In genomic region chr11:67482275-67482735, GRCh38 we compare ENCODE assay signal across 8 cellular contexts. TPM values are rescaled to one million over a fixed set of nuclear protein-coding genes. Genes with fewer than 3 reads are reported as not detected.
DNase-seq lines count a peak whose midpoint lies in the region; ATAC-seq and TF ChIP-seq lines count a peak whose summit lies in the region.

No MANE protein-coding gene starts in this region.

- peak overlapping the region; percentile 72 to 95 (median 89) for H3K27ac ChIP-seq in BLaER1 treated with 17β-estradiol and CSF1 and Interleukin-3, amounts not matched to agents 10 nM and 100 nM
- H3K27ac ChIP-seq in mucosa of rectum (ENCODE audit: low read depth in 2 of 2, low read length in 2 of 2) = peak overlapping the region; percentile 86 to 90

- H3K9ac ChIP-seq in BLaER1 treated with 17β-estradiol and CSF1 and Interleukin-3, amounts not matched to agents 10 nM and 100 nM = peak overlapping the region; percentile 79 to 93 (median 84)
- peak overlapping the region; percentile 81 to 85 for H3K9ac ChIP-seq in mucosa of rectum (ENCODE audit: low read depth in 1 of 2, low read length in 2 of 2)

- peaks cover 17 to 36% (median 23%) of the 10 kb centered on the region in 11 experiments; a peak in 19 of 22 replicates for H4K20me1 ChIP-seq in BLaER1 treated with 17β-estradiol and CSF1 and Interleukin-3, amounts not matched to agents 10 nM and 100 nM

- DNase-seq in Jurkat, Clone E6-1 (ENCODE audit: low read depth, low spot score) = no peak
- DNase-seq in astrocyte of the spinal cord (ENCODE audit: low read depth, low spot score) = no peak
- DNase-seq in 8988T = no peak
- DNase-seq in stimulated activated naive CD4-positive, alpha-beta T cell treated with Interleukin-2 at 50 U/mL for 16 hours (lab: John Stamatoyannopoulos, UW) = no peak
- no peak for DNase-seq in activated CD4-positive, alpha-beta T cell treated with anti-CD3 and anti-CD28 coated beads for 1 hour

- peaks cover 8 to 15% (median 11%) of the 10 kb centered on the region in 11 experiments for H3K36me3 ChIP-seq in BLaER1 treated with 17β-estradiol and CSF1 and Interleukin-3, amounts not matched to agents 10 nM and 100 nM
- peaks cover 2 to 8% of the 10 kb centered on the region in 2 donors for H3K36me3 ChIP-seq in mucosa of rectum (ENCODE audit: control insufficient read depth in 2 of 2, insufficient read depth in 2 of 2, low read length in 2 of 2)

- H3K4me3 ChIP-seq in BLaER1 treated with 17β-estradiol and CSF1 and Interleukin-3, amounts not matched to agents 10 nM and 100 nM = peak overlapping the region; percentile 60 to 78 (median 67)
- peak overlapping the region; percentile 84 for H3K4me3 ChIP-seq in Jurkat, Clone E6-1 (ENCODE audit: low read length)
- H3K4me3 ChIP-seq in astrocyte of the spinal cord (ENCODE audit: low read depth, low read length) = peak overlapping the region; percentile 45
- peak overlapping the region; percentile 91 to 96 for H3K4me3 ChIP-seq in mucosa of rectum (ENCODE audit: low read length in 2 of 2)

- in situ Hi-C loops in astrocyte of the spinal cord (cut with HindIII; ENCODE audit: low sequenced_read_pairs) = no loop called here

- no peak for ATAC-seq in GM19351 (IDR thresholded peaks at IDR 0.05; ENCODE audit: unreplicated experiment)

- H3K4me1 ChIP-seq in BLaER1 treated with 17β-estradiol and CSF1 and Interleukin-3, amounts not matched to agents 10 nM and 100 nM = peaks cover 44 to 51% (median 48%) of the 10 kb centered on the region in 10 experiments
- peaks cover 23 to 25% of the 10 kb centered on the region in 2 donors for H3K4me1 ChIP-seq in mucosa of rectum (ENCODE audit: control insufficient read depth in 2 of 2, insufficient read depth in 2 of 2, low read length in 2 of 2)

- no peaks in the 10 kb centered on the region for H3K27me3 ChIP-seq in BLaER1 treated with 17β-estradiol and CSF1 and Interleukin-3, amounts not matched to agents 10 nM and 100 nM
- H3K27me3 ChIP-seq in mucosa of rectum (ENCODE audit: control insufficient read depth in 2 of 2, insufficient read depth in 2 of 2, low read length in 2 of 2) = no peaks in the 10 kb centered on the region

- H3K9me3 ChIP-seq in BLaER1 treated with 17β-estradiol and CSF1 and Interleukin-3, amounts not matched to agents 10 nM and 100 nM (replicated peaks in 1 of 11) = 0 out of 22 replicates have a peak, but pooled peaks cover 0 to 6% (median 0%) of the 10 kb centered on the region in 11 experiments
- no peaks in the 10 kb centered on the region for H3K9me3 ChIP-seq in mucosa of rectum (ENCODE audit: control insufficient read depth in 2 of 2, low read length in 2 of 2)

- peak overlapping the region; percentile 67 to 99 (median 95) for H3K4me2 ChIP-seq in BLaER1 treated with 17β-estradiol and CSF1 and Interleukin-3, amounts not matched to agents 10 nM and 100 nM

- no peak for TF ChIP-seq CTCF in astrocyte of the spinal cord (IDR thresholded peaks at IDR 0.05; ENCODE audit: low read depth, low read length)

RNA-seq across cellular contexts. Expression of gene AIP, which starts 0.5 kb away (rescaled TPM):
- polyA plus RNA-seq in Jurkat, Clone E6-1 (2012; ENCODE audit: insufficient read depth, insufficient read length) = 225 TPM

RNA-seq across cellular contexts. Expression of gene TMEM134, which starts 13.3 kb away (rescaled TPM):
- polyA plus RNA-seq in Jurkat, Clone E6-1 (2012; ENCODE audit: insufficient read depth, insufficient read length) = 60.0 TPM

RNA-seq across cellular contexts. Expression of gene PITPNM1, which starts 22.9 kb away (rescaled TPM):
- 31.9 TPM for polyA plus RNA-seq in Jurkat, Clone E6-1 (2012; ENCODE audit: insufficient read depth, insufficient read length)

RNA-seq across cellular contexts. Expression of gene CDK2AP2, which starts 25.7 kb away (rescaled TPM):
- 86.4 TPM for polyA plus RNA-seq in Jurkat, Clone E6-1 (2012; ENCODE audit: insufficient read depth, insufficient read length)

RNA-seq across cellular contexts. Expression of gene CABP4, which starts 27.2 kb away (rescaled TPM):
- not detected for polyA plus RNA-seq in Jurkat, Clone E6-1 (2012; ENCODE audit: insufficient read depth, insufficient read length)
